Comparison of ENCODE assay signal across 8 cellular contexts in genomic region chr17:3635474-3636153, GRCh38. TPM values are rescaled to one million over a fixed set of nuclear protein-coding genes. Genes with fewer than 3 reads are reported as not detected.
DNase-seq lines count a peak whose midpoint lies in the region; ATAC-seq, FAIRE-seq and TF ChIP-seq lines count a peak whose summit lies in the region.

No MANE protein-coding gene starts in this region.

- H3K27ac ChIP-seq in colonic mucosa = peak overlapping the region; percentile 84

- no peak for ATAC-seq in GM19351 (IDR thresholded peaks at IDR 0.05; ENCODE audit: unreplicated experiment)
- no peak for ATAC-seq in HG03139 (IDR thresholded peaks at IDR 0.05; ENCODE audit: unreplicated experiment)

- H3K4me1 ChIP-seq in colonic mucosa (no peaks in the 10 kb centered on the region), mononuclear cell (ENCODE audit: insufficient read depth, low read length) (peaks cover 42% of the 10 kb centered on the region)

- H3K9me3 ChIP-seq in colonic mucosa = no peaks in the 10 kb centered on the region
- no peaks in the 10 kb centered on the region for H3K9me3 ChIP-seq in mononuclear cell (ENCODE audit: low read depth, low read length)

- intact Hi-C loops in colonic mucosa (cut with DNase I) = no loop called here

- peak overlapping the region; percentile 77 to 87 for H3K9ac ChIP-seq in colonic mucosa (ENCODE audit: low read depth in 2 of 2, low read length in 2 of 2)

- H3K36me3 ChIP-seq in colonic mucosa = no peaks in the 10 kb centered on the region

- peak overlapping the region; percentile 90 for H3K4me3 ChIP-seq in colonic mucosa
- H3K4me3 ChIP-seq in mononuclear cell (ENCODE audit: low read length) = peak overlapping the region; percentile 80

- no peak for TF ChIP-seq POLR2A in GM12892 (IDR thresholded peaks at IDR 0.05; ENCODE audit: low read depth, low read length)

- H3K27me3 ChIP-seq in colonic mucosa = no peaks in the 10 kb centered on the region
- no peaks in the 10 kb centered on the region for H3K27me3 ChIP-seq in mononuclear cell (ENCODE audit: insufficient read depth, low read length)

- no peak for TF ChIP-seq CTCF in colonic mucosa (IDR thresholded peaks at IDR 0.05)

- DNase-seq in GM12892 (ENCODE audit: insufficient read length) (no peak), M059J (ENCODE audit: low read depth) (peak; percentile 13), colonic mucosa (peak; percentile 66), GM19238 (ENCODE audit: insufficient read length, low spot score) (no peak), inferior parietal cortex (ENCODE audit: extremely low spot score) (no peak)

- peak; percentile 51 for FAIRE-seq in GM12892 (lab: Jason Lieb, UNC)

RNA-seq across cellular contexts. Expression of gene SHPK, which starts 0.4 kb away (rescaled TPM):
- 6.5 TPM for polyA plus RNA-seq in GM12892 (2012; ENCODE audit: missing spikeins)
- total RNA-seq in M059J (2014; rRNA removed; shearing (Covaris generic)) = 8.1 and 14.1 TPM in 2 replicates
- total RNA-seq in colonic mucosa (10 to 100 TPM; 21.5 to 23.5 TPM), mononuclear cell (4.7 TPM)

RNA-seq across cellular contexts. Expression of gene CTNS, which starts 0.9 kb away (rescaled TPM):
- 5.6 TPM for polyA plus RNA-seq in GM12892 (2012; ENCODE audit: missing spikeins)
- 13.8 and 17.1 TPM in 2 replicates for total RNA-seq in M059J (2014; rRNA removed; shearing (Covaris generic))
- total RNA-seq in colonic mucosa (1 to 10 TPM; 7.9 to 8.1 TPM), mononuclear cell (4.5 TPM)

RNA-seq across cellular contexts. Expression of gene TRPV1, which starts 26.4 kb away (rescaled TPM):
- 3.7 TPM for polyA plus RNA-seq in GM12892 (2012; ENCODE audit: missing spikeins)
- 0.42 and 1.6 TPM in 2 replicates for total RNA-seq in M059J (2014; rRNA removed; shearing (Covaris generic))
- 1 to 10 TPM; 2.8 to 8.8 TPM for total RNA-seq in colonic mucosa
- 1.2 TPM for total RNA-seq in mononuclear cell

RNA-seq across cellular contexts. Expression of gene TAX1BP3, which starts 32.8 kb away (rescaled TPM):
- polyA plus RNA-seq in GM12892 (2012; ENCODE audit: missing spikeins) = 12.0 TPM
- total RNA-seq in M059J (2014; rRNA removed; shearing (Covaris generic)) = 239 and 243 TPM in 2 replicates
- total RNA-seq in colonic mucosa (100 to 1,000 TPM; 148 to 195 TPM), mononuclear cell (25.4 TPM)

RNA-seq across cellular contexts. Expression of gene EMC6, which starts 33.0 kb away (rescaled TPM):
- 37.1 TPM for polyA plus RNA-seq in GM12892 (2012; ENCODE audit: missing spikeins)
- total RNA-seq in M059J (2014; rRNA removed; shearing (Covaris generic)) = 36.5 and 41.5 TPM in 2 replicates
- total RNA-seq in colonic mucosa = 10 to 100 TPM; 38.1 to 61.2 TPM
- total RNA-seq in mononuclear cell = 15.5 TPM

Comparison
In these comparisons a context has a peak if more than half of its experiments do, and no peak if none do; other contexts are left out.
1. DNase-seq: peak in M059J (single experiment) and colonic mucosa (single experiment); none in GM12892 (single experiment), GM19238 (single experiment) and inferior parietal cortex (single experiment).